Comparison of ENCODE assay signal across 1 cellular context in the genomic region with DNA sequence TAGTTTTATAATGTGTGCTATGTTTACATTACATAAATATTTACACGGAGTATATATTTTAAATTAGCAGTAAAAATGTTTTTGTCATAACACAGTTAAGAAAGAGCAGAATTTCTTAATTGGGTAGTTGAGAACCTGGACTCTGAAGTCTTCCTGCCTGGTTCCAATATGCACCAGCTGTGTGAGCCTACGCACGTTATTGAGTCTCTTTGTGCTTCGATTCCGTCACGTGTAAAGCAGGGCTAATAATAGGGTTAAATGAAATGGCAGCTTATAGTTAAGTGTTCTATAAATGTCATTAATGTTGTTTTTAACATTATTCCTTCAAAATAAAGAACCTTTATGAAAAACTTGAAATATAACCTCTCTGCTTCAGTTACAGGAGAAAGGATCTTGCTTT.
TF ChIP-seq lines count a peak whose summit lies in the region.

No MANE protein-coding gene starts in this region.

TF ChIP-seq in WTC11, 78 proteins besides CTCF, POLR2A, EP300 and RAD21:
- TF ChIP-seq NFE2L1 (CRISPR knock-in tag; IDR thresholded peaks at IDR 0.05) = no peak
- no peak for TF ChIP-seq MXD4 (CRISPR knock-in tag; IDR thresholded peaks at IDR 0.05; ENCODE audit: borderline replicate concordance)
- TF ChIP-seq, protein P1, sequence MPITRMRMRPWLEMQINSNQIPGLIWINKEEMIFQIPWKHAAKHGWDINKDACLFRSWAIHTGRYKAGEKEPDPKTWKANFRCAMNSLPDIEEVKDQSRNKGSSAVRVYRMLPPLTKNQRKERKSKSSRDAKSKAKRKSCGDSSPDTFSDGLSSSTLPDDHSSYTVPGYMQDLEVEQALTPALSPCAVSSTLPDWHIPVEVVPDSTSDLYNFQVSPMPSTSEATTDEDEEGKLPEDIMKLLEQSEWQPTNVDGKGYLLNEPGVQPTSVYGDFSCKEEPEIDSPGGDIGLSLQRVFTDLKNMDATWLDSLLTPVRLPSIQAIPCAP (CRISPR knock-in tag; IDR thresholded peaks at IDR 0.05) = no peak
- TF ChIP-seq MYBL2 (CRISPR knock-in tag; IDR thresholded peaks at IDR 0.05) = no peak
- TF ChIP-seq GTF2I (CRISPR knock-in tag; conservative IDR thresholded peaks at IDR 0.05) = no peak
- TF ChIP-seq, protein P2, sequence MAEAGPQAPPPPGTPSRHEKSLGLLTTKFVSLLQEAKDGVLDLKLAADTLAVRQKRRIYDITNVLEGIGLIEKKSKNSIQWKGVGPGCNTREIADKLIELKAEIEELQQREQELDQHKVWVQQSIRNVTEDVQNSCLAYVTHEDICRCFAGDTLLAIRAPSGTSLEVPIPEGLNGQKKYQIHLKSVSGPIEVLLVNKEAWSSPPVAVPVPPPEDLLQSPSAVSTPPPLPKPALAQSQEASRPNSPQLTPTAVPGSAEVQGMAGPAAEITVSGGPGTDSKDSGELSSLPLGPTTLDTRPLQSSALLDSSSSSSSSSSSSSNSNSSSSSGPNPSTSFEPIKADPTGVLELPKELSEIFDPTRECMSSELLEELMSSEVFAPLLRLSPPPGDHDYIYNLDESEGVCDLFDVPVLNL (CRISPR knock-in tag; IDR thresholded peaks at IDR 0.05; ENCODE audit: borderline replicate concordance, low read depth) = no peak
- TF ChIP-seq, protein P3, sequence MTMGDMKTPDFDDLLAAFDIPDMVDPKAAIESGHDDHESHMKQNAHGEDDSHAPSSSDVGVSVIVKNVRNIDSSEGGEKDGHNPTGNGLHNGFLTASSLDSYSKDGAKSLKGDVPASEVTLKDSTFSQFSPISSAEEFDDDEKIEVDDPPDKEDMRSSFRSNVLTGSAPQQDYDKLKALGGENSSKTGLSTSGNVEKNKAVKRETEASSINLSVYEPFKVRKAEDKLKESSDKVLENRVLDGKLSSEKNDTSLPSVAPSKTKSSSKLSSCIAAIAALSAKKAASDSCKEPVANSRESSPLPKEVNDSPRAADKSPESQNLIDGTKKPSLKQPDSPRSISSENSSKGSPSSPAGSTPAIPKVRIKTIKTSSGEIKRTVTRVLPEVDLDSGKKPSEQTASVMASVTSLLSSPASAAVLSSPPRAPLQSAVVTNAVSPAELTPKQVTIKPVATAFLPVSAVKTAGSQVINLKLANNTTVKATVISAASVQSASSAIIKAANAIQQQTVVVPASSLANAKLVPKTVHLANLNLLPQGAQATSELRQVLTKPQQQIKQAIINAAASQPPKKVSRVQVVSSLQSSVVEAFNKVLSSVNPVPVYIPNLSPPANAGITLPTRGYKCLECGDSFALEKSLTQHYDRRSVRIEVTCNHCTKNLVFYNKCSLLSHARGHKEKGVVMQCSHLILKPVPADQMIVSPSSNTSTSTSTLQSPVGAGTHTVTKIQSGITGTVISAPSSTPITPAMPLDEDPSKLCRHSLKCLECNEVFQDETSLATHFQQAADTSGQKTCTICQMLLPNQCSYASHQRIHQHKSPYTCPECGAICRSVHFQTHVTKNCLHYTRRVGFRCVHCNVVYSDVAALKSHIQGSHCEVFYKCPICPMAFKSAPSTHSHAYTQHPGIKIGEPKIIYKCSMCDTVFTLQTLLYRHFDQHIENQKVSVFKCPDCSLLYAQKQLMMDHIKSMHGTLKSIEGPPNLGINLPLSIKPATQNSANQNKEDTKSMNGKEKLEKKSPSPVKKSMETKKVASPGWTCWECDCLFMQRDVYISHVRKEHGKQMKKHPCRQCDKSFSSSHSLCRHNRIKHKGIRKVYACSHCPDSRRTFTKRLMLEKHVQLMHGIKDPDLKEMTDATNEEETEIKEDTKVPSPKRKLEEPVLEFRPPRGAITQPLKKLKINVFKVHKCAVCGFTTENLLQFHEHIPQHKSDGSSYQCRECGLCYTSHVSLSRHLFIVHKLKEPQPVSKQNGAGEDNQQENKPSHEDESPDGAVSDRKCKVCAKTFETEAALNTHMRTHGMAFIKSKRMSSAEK (CRISPR knock-in tag; IDR thresholded peaks at IDR 0.05; ENCODE audit: borderline replicate concordance) = no peak
- no peak for TF ChIP-seq GRHL2 (CRISPR knock-in tag; IDR thresholded peaks at IDR 0.05; ENCODE audit: insufficient replicate concordance, severe bottlenecking)
- TF ChIP-seq, protein P4, sequence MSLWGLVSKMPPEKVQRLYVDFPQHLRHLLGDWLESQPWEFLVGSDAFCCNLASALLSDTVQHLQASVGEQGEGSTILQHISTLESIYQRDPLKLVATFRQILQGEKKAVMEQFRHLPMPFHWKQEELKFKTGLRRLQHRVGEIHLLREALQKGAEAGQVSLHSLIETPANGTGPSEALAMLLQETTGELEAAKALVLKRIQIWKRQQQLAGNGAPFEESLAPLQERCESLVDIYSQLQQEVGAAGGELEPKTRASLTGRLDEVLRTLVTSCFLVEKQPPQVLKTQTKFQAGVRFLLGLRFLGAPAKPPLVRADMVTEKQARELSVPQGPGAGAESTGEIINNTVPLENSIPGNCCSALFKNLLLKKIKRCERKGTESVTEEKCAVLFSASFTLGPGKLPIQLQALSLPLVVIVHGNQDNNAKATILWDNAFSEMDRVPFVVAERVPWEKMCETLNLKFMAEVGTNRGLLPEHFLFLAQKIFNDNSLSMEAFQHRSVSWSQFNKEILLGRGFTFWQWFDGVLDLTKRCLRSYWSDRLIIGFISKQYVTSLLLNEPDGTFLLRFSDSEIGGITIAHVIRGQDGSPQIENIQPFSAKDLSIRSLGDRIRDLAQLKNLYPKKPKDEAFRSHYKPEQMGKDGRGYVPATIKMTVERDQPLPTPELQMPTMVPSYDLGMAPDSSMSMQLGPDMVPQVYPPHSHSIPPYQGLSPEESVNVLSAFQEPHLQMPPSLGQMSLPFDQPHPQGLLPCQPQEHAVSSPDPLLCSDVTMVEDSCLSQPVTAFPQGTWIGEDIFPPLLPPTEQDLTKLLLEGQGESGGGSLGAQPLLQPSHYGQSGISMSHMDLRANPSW (CRISPR knock-in tag; conservative IDR thresholded peaks at IDR 0.05; ENCODE audit: low read depth) = no peak
- TF ChIP-seq, protein P5, sequence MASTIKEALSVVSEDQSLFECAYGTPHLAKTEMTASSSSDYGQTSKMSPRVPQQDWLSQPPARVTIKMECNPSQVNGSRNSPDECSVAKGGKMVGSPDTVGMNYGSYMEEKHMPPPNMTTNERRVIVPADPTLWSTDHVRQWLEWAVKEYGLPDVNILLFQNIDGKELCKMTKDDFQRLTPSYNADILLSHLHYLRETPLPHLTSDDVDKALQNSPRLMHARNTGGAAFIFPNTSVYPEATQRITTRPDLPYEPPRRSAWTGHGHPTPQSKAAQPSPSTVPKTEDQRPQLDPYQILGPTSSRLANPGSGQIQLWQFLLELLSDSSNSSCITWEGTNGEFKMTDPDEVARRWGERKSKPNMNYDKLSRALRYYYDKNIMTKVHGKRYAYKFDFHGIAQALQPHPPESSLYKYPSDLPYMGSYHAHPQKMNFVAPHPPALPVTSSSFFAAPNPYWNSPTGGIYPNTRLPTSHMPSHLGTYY (CRISPR knock-in tag; IDR thresholded peaks at IDR 0.05) = no peak
- TF ChIP-seq JUN (CRISPR knock-in tag; IDR thresholded peaks at IDR 0.05) = no peak
- no peak for TF ChIP-seq TCF7 (CRISPR knock-in tag; IDR thresholded peaks at IDR 0.05; ENCODE audit: low read depth)
- TF ChIP-seq KAT7 (CRISPR knock-in tag; IDR thresholded peaks at IDR 0.05; ENCODE audit: borderline replicate concordance) = no peak
- no peak for TF ChIP-seq TEAD1 (CRISPR knock-in tag; IDR thresholded peaks at IDR 0.05)
- TF ChIP-seq ZNF423 (CRISPR knock-in tag; IDR thresholded peaks at IDR 0.05) = no peak
- TF ChIP-seq, protein P6, sequence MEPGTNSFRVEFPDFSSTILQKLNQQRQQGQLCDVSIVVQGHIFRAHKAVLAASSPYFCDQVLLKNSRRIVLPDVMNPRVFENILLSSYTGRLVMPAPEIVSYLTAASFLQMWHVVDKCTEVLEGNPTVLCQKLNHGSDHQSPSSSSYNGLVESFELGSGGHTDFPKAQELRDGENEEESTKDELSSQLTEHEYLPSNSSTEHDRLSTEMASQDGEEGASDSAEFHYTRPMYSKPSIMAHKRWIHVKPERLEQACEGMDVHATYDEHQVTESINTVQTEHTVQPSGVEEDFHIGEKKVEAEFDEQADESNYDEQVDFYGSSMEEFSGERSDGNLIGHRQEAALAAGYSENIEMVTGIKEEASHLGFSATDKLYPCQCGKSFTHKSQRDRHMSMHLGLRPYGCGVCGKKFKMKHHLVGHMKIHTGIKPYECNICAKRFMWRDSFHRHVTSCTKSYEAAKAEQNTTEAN (CRISPR knock-in tag; IDR thresholded peaks at IDR 0.05) = no peak
- TF ChIP-seq, protein P7, sequence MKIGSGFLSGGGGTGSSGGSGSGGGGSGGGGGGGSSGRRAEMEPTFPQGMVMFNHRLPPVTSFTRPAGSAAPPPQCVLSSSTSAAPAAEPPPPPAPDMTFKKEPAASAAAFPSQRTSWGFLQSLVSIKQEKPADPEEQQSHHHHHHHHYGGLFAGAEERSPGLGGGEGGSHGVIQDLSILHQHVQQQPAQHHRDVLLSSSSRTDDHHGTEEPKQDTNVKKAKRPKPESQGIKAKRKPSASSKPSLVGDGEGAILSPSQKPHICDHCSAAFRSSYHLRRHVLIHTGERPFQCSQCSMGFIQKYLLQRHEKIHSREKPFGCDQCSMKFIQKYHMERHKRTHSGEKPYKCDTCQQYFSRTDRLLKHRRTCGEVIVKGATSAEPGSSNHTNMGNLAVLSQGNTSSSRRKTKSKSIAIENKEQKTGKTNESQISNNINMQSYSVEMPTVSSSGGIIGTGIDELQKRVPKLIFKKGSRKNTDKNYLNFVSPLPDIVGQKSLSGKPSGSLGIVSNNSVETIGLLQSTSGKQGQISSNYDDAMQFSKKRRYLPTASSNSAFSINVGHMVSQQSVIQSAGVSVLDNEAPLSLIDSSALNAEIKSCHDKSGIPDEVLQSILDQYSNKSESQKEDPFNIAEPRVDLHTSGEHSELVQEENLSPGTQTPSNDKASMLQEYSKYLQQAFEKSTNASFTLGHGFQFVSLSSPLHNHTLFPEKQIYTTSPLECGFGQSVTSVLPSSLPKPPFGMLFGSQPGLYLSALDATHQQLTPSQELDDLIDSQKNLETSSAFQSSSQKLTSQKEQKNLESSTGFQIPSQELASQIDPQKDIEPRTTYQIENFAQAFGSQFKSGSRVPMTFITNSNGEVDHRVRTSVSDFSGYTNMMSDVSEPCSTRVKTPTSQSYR (CRISPR knock-in tag; IDR thresholded peaks at IDR 0.05) = no peak
- TF ChIP-seq, protein P8, sequence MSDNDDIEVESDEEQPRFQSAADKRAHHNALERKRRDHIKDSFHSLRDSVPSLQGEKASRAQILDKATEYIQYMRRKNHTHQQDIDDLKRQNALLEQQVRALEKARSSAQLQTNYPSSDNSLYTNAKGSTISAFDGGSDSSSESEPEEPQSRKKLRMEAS (CRISPR knock-in tag; IDR thresholded peaks at IDR 0.05) = no peak
- TF ChIP-seq NR2C2 (CRISPR knock-in tag; IDR thresholded peaks at IDR 0.05) = no peak
